In the genomic region with DNA sequence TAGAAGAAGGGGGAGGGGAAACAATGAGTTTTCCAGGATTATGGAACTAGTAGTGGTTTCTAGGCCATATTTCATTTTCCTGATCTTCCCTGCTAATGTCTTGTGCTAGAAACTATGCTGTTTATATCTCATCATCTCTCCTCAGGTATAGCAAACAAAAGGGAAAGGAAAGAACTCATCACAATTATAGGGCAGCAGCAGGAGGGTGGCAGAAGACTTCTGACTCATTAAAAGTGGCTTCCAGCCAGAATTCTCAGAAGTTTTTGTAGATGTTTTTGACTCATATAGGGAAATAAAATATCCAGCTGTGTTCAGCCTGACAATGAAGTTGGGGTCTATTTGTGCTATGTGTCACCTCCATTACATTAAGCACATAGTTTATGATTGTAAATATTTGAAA, we compare ENCODE assay signal across 8 cellular contexts. TPM values are rescaled to one million over a fixed set of nuclear protein-coding genes. Genes with fewer than 3 reads are reported as not detected.
DNase-seq lines count a peak whose midpoint lies in the region.

No MANE protein-coding gene starts in this region.

- peak; percentile 89 for DNase-seq in EH (ENCODE audit: low read depth)
- peak; percentile 85 for DNase-seq in HT-29 (ENCODE audit: low spot score)
- DNase-seq in activated naive CD4-positive, alpha-beta T cell treated with anti-CD3 and anti-CD28 coated beads, Interleukin-2, amount 50 U/mL, for 16 hours = peak; percentile 15
- peak; percentile 79 for DNase-seq in kidney glomerular epithelial cell (lab: John Stamatoyannopoulos, UW)
- DNase-seq in NCI-H1694 (lab: John Stamatoyannopoulos, UW) = no peak
- DNase-seq in anterior cingulate cortex (lab: John Stamatoyannopoulos, UW) = no peak
- no peak for DNase-seq in globus pallidus (ENCODE audit: low spot score)
- no peak for DNase-seq in NCI-H526 treated with DMSO at 0.1 percent for 48 hours (lab: John Stamatoyannopoulos, UW)

RNA-seq across cellular contexts. Expression of gene AHR, which starts 6.5 kb away (rescaled TPM):
- total RNA-seq in HT-29 (2014; rRNA removed; shearing (Covaris generic)) = 63.1 and 68.2 TPM in 2 replicates

Comparison
In these comparisons a context has a peak if more than half of its experiments do, and no peak if none do; other contexts are left out.
1. DNase-seq: peak in EH (single experiment), HT-29 (single experiment), activated naive CD4-positive, alpha-beta T cell treated with anti-CD3 and anti-CD28 coated beads, Interleukin-2, amount 50 U/mL, for 16 hours (single experiment) and kidney glomerular epithelial cell (single experiment); none in NCI-H1694 (single experiment), anterior cingulate cortex (0 of 58), globus pallidus (single experiment) and NCI-H526 treated with DMSO at 0.1 percent for 48 hours (single experiment).